1 cellular context compared by ENCODE assay signal in the genomic region with DNA sequence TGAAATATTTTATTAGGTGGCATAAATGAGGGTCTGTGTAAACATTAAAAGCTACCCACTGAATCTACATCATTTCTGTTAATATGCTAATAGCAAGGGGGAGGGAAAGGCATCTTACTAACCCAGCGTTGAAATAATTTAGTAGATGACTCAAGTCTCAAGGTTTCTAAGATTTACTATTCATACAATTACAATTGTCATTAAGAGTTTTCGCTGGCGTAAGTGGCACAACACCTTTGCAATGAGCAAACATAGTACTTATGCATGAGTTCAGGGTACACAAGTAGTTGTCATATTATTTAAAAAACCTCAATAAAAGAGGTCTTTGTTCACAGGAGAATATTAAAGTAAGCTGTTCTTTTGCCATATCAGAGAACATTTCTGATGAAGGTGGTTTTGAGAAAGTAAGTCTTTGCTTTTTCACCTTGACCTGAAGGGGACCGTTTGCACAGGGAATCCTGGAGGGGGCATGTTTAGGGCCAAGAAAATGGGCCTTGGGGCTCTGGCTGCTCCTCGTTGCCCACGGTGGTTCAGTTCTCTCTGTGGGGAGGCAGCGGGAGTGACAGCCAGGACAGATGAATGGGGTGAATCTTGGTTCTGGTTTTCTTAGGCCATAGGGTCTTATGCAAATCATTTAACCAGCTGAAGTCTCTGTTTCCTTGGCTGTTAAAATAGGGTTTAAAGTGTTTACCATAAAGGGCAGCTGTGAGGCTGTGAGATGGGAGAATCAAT.
TF ChIP-seq lines count a peak whose summit lies in the region.

No MANE protein-coding gene starts in this region.

TF ChIP-seq in SK-N-SH treated with all-trans-retinoic acid at 6 μM for 48 hours, 23 proteins besides CTCF, POLR2A, EP300 and RAD21 (continued from another document):
- TF ChIP-seq PPARA (CRISPR knock-in tag; IDR thresholded peaks at IDR 0.05; ENCODE audit: borderline replicate concordance) (no peak), RARB (CRISPR knock-in tag; IDR thresholded peaks at IDR 0.05) (no peak), SNAI2 (CRISPR knock-in tag; IDR thresholded peaks at IDR 0.05) (no peak), GLIS3 (CRISPR knock-in tag; IDR thresholded peaks at IDR 0.05) (no peak)
- TF ChIP-seq, protein P1, sequence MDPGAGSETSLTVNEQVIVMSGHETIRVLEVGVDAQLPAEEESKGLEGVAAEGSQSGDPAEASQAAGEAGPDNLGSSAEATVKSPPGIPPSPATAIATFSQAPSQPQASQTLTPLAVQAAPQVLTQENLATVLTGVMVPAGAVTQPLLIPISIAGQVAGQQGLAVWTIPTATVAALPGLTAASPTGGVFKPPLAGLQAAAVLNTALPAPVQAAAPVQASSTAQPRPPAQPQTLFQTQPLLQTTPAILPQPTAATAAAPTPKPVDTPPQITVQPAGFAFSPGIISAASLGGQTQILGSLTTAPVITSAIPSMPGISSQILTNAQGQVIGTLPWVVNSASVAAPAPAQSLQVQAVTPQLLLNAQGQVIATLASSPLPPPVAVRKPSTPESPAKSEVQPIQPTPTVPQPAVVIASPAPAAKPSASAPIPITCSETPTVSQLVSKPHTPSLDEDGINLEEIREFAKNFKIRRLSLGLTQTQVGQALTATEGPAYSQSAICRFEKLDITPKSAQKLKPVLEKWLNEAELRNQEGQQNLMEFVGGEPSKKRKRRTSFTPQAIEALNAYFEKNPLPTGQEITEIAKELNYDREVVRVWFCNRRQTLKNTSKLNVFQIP (CRISPR knock-in tag; IDR thresholded peaks at IDR 0.05; ENCODE audit: borderline replicate concordance, low read depth), result no peak
